In the genomic region with DNA sequence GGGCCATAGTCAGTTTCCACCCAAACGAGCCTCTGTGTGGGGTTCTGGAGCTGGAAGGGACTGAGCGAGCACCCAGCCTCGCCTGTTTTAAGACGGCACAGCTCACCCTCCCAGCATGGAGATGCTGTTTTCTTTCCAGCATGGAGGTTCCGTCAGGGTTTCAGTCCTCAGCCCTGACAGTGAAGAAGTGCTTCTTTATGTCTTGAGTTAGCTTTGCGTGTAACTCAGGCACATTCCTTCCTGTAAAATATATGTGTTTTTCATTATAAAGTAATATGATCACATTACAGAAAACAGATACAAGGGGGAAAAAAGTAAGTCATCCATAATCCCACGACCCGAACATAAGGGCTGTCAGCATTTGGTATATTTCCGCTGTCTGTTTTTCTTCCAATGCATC, we compare ENCODE assay signal across 26 cellular contexts. TPM values are rescaled to one million over a fixed set of nuclear protein-coding genes. Genes with fewer than 3 reads are reported as not detected.
DNase-seq lines count a peak whose midpoint lies in the region; ATAC-seq, FAIRE-seq and TF ChIP-seq lines count a peak whose summit lies in the region.
"Had no signal": no experiment of that assay in that cellular context is flagged by ENCODE, and none has a peak within 500 bp of the region (broad histone marks: within the 10 kb centered on the region; RNA-seq: fewer than 3 reads in every experiment).

No MANE protein-coding gene starts in this region.

- H3K4me1 Mint-ChIP-seq in natural killer cell = no peaks in the 10 kb centered on the region
- no peaks in the 10 kb centered on the region for H3K4me1 Mint-ChIP-seq in activated naive CD4-positive, alpha-beta T cell treated with anti-CD3 and anti-CD28 coated beads, Interleukin-2, amount 10 ng/mL, durations not matched to agents 7 days and 5 days

- no peak for TF ChIP-seq CTCF in AG04449 (IDR thresholded peaks at IDR 0.05; ENCODE audit: insufficient read depth, low read length, missing control alignments)
- TF ChIP-seq CTCF in K562 (IDR thresholded peaks at IDR 0.05 in 2 of 3, conservative IDR thresholded peaks at IDR 0.05 in 1 of 3; ENCODE audit: insufficient read depth in 2 of 3, low read depth in 1 of 3, low read length in 3 of 3) = no peak
- TF ChIP-seq CTCF in natural killer cell (IDR thresholded peaks at IDR 0.05) = no peak
- no peak for TF ChIP-seq CTCF in colonic mucosa (IDR thresholded peaks at IDR 0.05)

- no peaks in the 10 kb centered on the region for H3K79me2 ChIP-seq in K562 (ENCODE audit: control insufficient read depth, insufficient read depth, low read length)

- H3K27ac ChIP-seq in K562 (ENCODE audit: extremely low read depth, low read depth, low read length) (no peak overlapping the region), mesodermal cell (ENCODE audit: low read depth, low read length, severe bottlenecking) (peak overlapping the region; percentile 23), colonic mucosa (no peak overlapping the region), substantia nigra (ENCODE audit: low read depth, low read length, poor library complexity, severe bottlenecking) (no peak overlapping the region)
- H3K27ac ChIP-seq: HL-60 had no signal

- no TSS peak for BruUV-seq in K562 (replicated peaks; lab: Mats Ljungman, UMichigan)

- POLR2A ChIA-PET in AG04449 (lab: Yijun Ruan, JAX) (no interaction called here), K562 (lab: Yijun Ruan, JAX) (interaction anchor here (0.7 to 1.3 kb wide), 3 partner anchors 12 to 893 kb away, joined by 3 read pairs; no protein-coding TSS in a partner anchor)

- no peaks in the 10 kb centered on the region for H3K36me3 Mint-ChIP-seq in natural killer cell
- no peaks in the 10 kb centered on the region for H3K36me3 Mint-ChIP-seq in activated naive CD4-positive, alpha-beta T cell treated with anti-CD3 and anti-CD28 coated beads, Interleukin-2, amount 10 ng/mL, durations not matched to agents 7 days and 5 days
- H3K36me3 Mint-ChIP-seq: CD8-positive, alpha-beta T cell had no signal

- peaks cover 75 to 88% of the 10 kb centered on the region in 2 experiments for H3K27me3 ChIP-seq in K562 (ENCODE audit: control insufficient read depth in 2 of 2, insufficient read depth in 2 of 2, low read length in 2 of 2)
- no peaks in the 10 kb centered on the region for H3K27me3 ChIP-seq in neuron (ENCODE audit: insufficient read depth, low read length)
- H3K27me3 ChIP-seq in colonic mucosa = no peaks in the 10 kb centered on the region

- peak overlapping the region in 1 of 2 experiments; percentile 8; a peak in 1 of 4 replicates for H3K9ac ChIP-seq in K562 (ENCODE audit: insufficient read depth in 1 of 2, low read depth in 2 of 2, low read length in 2 of 2)
- no peak overlapping the region for H3K9ac ChIP-seq in colonic mucosa (ENCODE audit: low read depth in 2 of 2, low read length in 2 of 2)

- H3K36me3 ChIP-seq in K562 (ENCODE audit: control insufficient read depth, insufficient read depth, low read length) (no peaks in the 10 kb centered on the region), mesodermal cell (ENCODE audit: control insufficient read depth, insufficient read depth, low read length) (no peaks in the 10 kb centered on the region), neuron (ENCODE audit: insufficient read depth, low read length) (no peaks in the 10 kb centered on the region), colonic mucosa (no peaks in the 10 kb centered on the region)

- H3K4me3 Mint-ChIP-seq in natural killer cell = no peak overlapping the region
- no peak overlapping the region for H3K4me3 Mint-ChIP-seq in activated naive CD4-positive, alpha-beta T cell treated with anti-CD3 and anti-CD28 coated beads, Interleukin-2, amount 10 ng/mL, durations not matched to agents 7 days and 5 days
- H3K4me3 Mint-ChIP-seq: CD8-positive, alpha-beta T cell had no signal

- H3K9me3 ChIP-seq in K562 (replicated peaks; ENCODE audit: control insufficient read depth, insufficient read depth, low read depth, low read length) (no peaks in the 10 kb centered on the region), mesodermal cell (ENCODE audit: control insufficient read depth, low read length) (no peaks in the 10 kb centered on the region), neuron (ENCODE audit: low read length) (peaks cover 2% of the 10 kb centered on the region), colonic mucosa (no peaks in the 10 kb centered on the region)

- H2AFZ ChIP-seq in K562 (ENCODE audit: low read depth, low read length) (no peak overlapping the region), neuron (ENCODE audit: low read depth, low read length) (peak overlapping the region; percentile 40)

- no peak for TF ChIP-seq EP300 in K562 (IDR thresholded peaks at IDR 0.05; ENCODE audit: low read length)

- no peak overlapping the region for H3K4me2 ChIP-seq in K562 (ENCODE audit: insufficient read depth, low read length)

- in situ Hi-C loops in K562 (cut with MboI) = no loop called here

- DNase-seq in AG04449 (ENCODE audit: low read depth, low spot score) (no peak), K562 (ENCODE audit: extremely low read depth in 1 of 4, low spot score in 3 of 4) (no peak), natural killer cell (no peak), colonic mucosa (no peak), substantia nigra (lab: John Stamatoyannopoulos, UW) (no peak)
- DNase-seq in activated naive CD4-positive, alpha-beta T cell treated with anti-CD3 and anti-CD28 coated beads, Interleukin-2, amount 10 ng/mL, durations not matched to agents 7 days and 5 days = no peak
- DNase-seq: 8988T; AML-193; C1 segment of cervical spinal cord; CD8-positive, alpha-beta T cell; DND-41; GOT3; HCEC 1CT; KG1; NCI-H1105; NCI-H1694; NCI-H446; NCI-H526 treated with DMSO at 0.1 percent for 48 hours; Right ventricle myocardium superior had no signal

- H3K4me3 ChIP-seq in AG04449 (ENCODE audit: low read depth, low read length) = peak overlapping the region; percentile 10; the same call in 1 of the 2 replicates
- H3K4me3 ChIP-seq in K562 = no peak overlapping the region
- no peak overlapping the region for H3K4me3 ChIP-seq in mesodermal cell (ENCODE audit: extremely low read depth, insufficient read depth, low read length, poor library complexity, severe bottlenecking)
- H3K4me3 ChIP-seq in neuron (ENCODE audit: low read length) = no peak overlapping the region
- H3K4me3 ChIP-seq in colonic mucosa = no peak overlapping the region
- H3K4me3 ChIP-seq: GM12878 had no signal

- peaks cover 0 to 10% of the 10 kb centered on the region in 2 donors for H3K27me3 Mint-ChIP-seq in natural killer cell (ENCODE audit: low read depth in 2 of 2)
- H3K27me3 Mint-ChIP-seq in activated naive CD4-positive, alpha-beta T cell treated with anti-CD3 and anti-CD28 coated beads, Interleukin-2, amount 10 ng/mL, durations not matched to agents 7 days and 5 days = peaks cover 3% of the 10 kb centered on the region

- no peak for TF ChIP-seq RAD21 in K562 (CRISPR knock-in tag; conservative IDR thresholded peaks at IDR 0.05 in 1 of 2, IDR thresholded peaks at IDR 0.05 in 1 of 2)

- peak; percentile 11; the same call in 1 of the 3 replicates for ATAC-seq in K562
- no peak for ATAC-seq in natural killer cell
- ATAC-seq: CD8-positive, alpha-beta T cell; GM12878; HepG2 had no signal

- no peaks in the 10 kb centered on the region for H3K9me3 Mint-ChIP-seq in natural killer cell
- H3K9me3 Mint-ChIP-seq in activated naive CD4-positive, alpha-beta T cell treated with anti-CD3 and anti-CD28 coated beads, Interleukin-2, amount 10 ng/mL, durations not matched to agents 7 days and 5 days = peaks cover 7% of the 10 kb centered on the region
- H3K9me3 Mint-ChIP-seq: CD8-positive, alpha-beta T cell had no signal

- H4K20me1 ChIP-seq in K562 (replicated peaks; ENCODE audit: control insufficient read depth, insufficient read depth, low read length) = no peaks in the 10 kb centered on the region

- H3K4me1 ChIP-seq in K562 (replicated peaks in 1 of 2; ENCODE audit: control insufficient read depth in 2 of 2, insufficient read depth in 2 of 2, low read length in 2 of 2) = no peaks in the 10 kb centered on the region
- peaks cover 6% of the 10 kb centered on the region for H3K4me1 ChIP-seq in mesodermal cell (ENCODE audit: control insufficient read depth, insufficient read depth, low read length, poor library complexity, severe bottlenecking)
- peaks cover 18% of the 10 kb centered on the region for H3K4me1 ChIP-seq in neuron (ENCODE audit: insufficient read depth, low read length)
- no peaks in the 10 kb centered on the region for H3K4me1 ChIP-seq in colonic mucosa

- no peak overlapping the region for H3K27ac Mint-ChIP-seq in natural killer cell
- no peak overlapping the region for H3K27ac Mint-ChIP-seq in activated naive CD4-positive, alpha-beta T cell treated with anti-CD3 and anti-CD28 coated beads, Interleukin-2, amount 10 ng/mL, durations not matched to agents 7 days and 5 days
- H3K27ac Mint-ChIP-seq: CD8-positive, alpha-beta T cell had no signal

- intact Hi-C loops in K562 (cut with micrococcal nuclease) = no loop called here
- intact Hi-C loops in natural killer cell (cut with micrococcal nuclease) = no loop called here
- intact Hi-C loops in colonic mucosa (cut with DNase I) = no loop called here

- CTCF ChIA-PET in AG04449 (lab: Yijun Ruan, JAX) = interaction anchor here (0.6 to 1.1 kb wide), 2 partner anchors 20 to 150 kb away, joined by 3 to 5 read pairs; no protein-coding TSS in a partner anchor
- CTCF ChIA-PET in K562 (lab: Yijun Ruan, JAX; ENCODE audit: low intra/inter-chr PET ratio) = no interaction called here
- CTCF ChIA-PET in activated naive CD4-positive, alpha-beta T cell treated with anti-CD3 and anti-CD28 coated beads, Interleukin-2, amount 10 ng/mL, durations not matched to agents 7 days and 5 days (lab: Charles Lee) = no interaction called here

- H3K9me1 ChIP-seq in K562 (ENCODE audit: control insufficient read depth, insufficient read depth, low read length) = no peaks in the 10 kb centered on the region

- FAIRE-seq in K562 (lab: Jason Lieb, UNC) = no peak
- FAIRE-seq: GM12878, HepG2 had no signal

- no peak for TF ChIP-seq POLR2A in K562 (conservative IDR thresholded peaks at IDR 0.05)

- WGBS in K562 (ENCODE audit: insufficient coverage, low coverage, missing lambda C conversion rate) = 10% methylated on average over 9 of the region's 9 CpGs
- WGBS in mesodermal cell (ENCODE audit: insufficient coverage in 2 of 2), 2 experiments = 94 to 95% methylated on average over 7 of the region's 9 CpGs

RNA-seq across cellular contexts. Expression of a gene that starts 5.1 kb away (rescaled TPM):
- 0.79 TPM in 1 of 2 replicates, not detected in the other for total RNA-seq in K562 (2011; cell fraction: chromatin; rRNA removed; ENCODE audit: low replicate concordance)
- 0.13 TPM in 1 of 2 replicates, not detected in the other for total RNA-seq in K562 (2011; cell fraction: nucleolus; rRNA removed)
- not detected in 2 replicates for total RNA-seq in K562 (2011; cell fraction: nucleoplasm; rRNA removed)
- total RNA-seq in K562 (2014; rRNA removed) (not detected in 2 replicates), K562 (2014; rRNA removed; fragmentation: Illumina TruSeq; extraction: Trizol) (not detected in 2 replicates), K562 (2015; rRNA removed; fragmentation: Illumina TruSeq; extraction: Trizol) (not detected in 2 replicates), K562 (2021) (not detected in 2 replicates), natural killer cell (not detected), colonic mucosa (not detected)
- polyA plus RNA-seq in K562 (2011; rRNA removed) (0.05 TPM in 1 of 2 replicates, not detected in the other), K562 (2014; fragmentation: Illumina TruSeq; extraction: Trizol) (not detected in 2 replicates), K562 (2014; fragmentation: Nextera tagmentation; extraction: Ambion mirVana) (not detected), K562 (2014; rRNA removed) (not detected in 2 replicates)
- 0.04 and 0.06 TPM in 2 replicates for polyA plus RNA-seq in K562 (2011; cell fraction: cytosol; rRNA removed)
- polyA plus RNA-seq in K562 (2011; cell fraction: nucleus; rRNA removed) = 0.04 and 0.50 TPM in 2 replicates
- polyA plus RNA-seq in K562 (2012) = 0.04 and 0.08 TPM in 2 replicates
- polyA minus RNA-seq in K562 (2011; rRNA and poly(A)+ RNA removed) = not detected in 2 replicates
- polyA minus RNA-seq in K562 (2011; cell fraction: cytosol; rRNA and poly(A)+ RNA removed) = not detected in 2 replicates
- polyA minus RNA-seq in K562 (2011; cell fraction: nucleus; rRNA and poly(A)+ RNA removed) = not detected in 2 replicates
- 6.6 TPM for polyA plus RNA-seq in mesodermal cell (2013, experiment 1 of 2)
- polyA plus RNA-seq in mesodermal cell (2013, experiment 2 of 2) = 6.3 TPM
- total RNA-seq: CD8-positive, alpha-beta T cell; HT-29; Right ventricle myocardium superior had no signal

RNA-seq across cellular contexts. Expression of a gene that starts 31.4 kb away (rescaled TPM):
- total RNA-seq in K562 (2011; cell fraction: chromatin; rRNA removed; ENCODE audit: low replicate concordance) = 0.28 and 0.65 TPM in 2 replicates
- total RNA-seq in K562 (2011; cell fraction: nucleolus; rRNA removed) = not detected in 2 replicates
- 0.46 TPM in 1 of 2 replicates, not detected in the other for total RNA-seq in K562 (2011; cell fraction: nucleoplasm; rRNA removed)
- total RNA-seq in K562 (2014; rRNA removed) (0.24 TPM in 1 of 2 replicates, not detected in the other), K562 (2014; rRNA removed; fragmentation: Illumina TruSeq; extraction: Trizol) (not detected in 2 replicates), K562 (2015; rRNA removed; fragmentation: Illumina TruSeq; extraction: Trizol) (not detected in 2 replicates), K562 (2021) (0.84 and 1.2 TPM in 2 replicates), natural killer cell (not detected), colonic mucosa (1 to 10 TPM in 1 of 2 donors, under 1 TPM in 1; 0.48 to 5.2 TPM)
- polyA plus RNA-seq in K562 (2011; rRNA removed) (0.11 TPM in 1 of 2 replicates, not detected in the other), K562 (2014; fragmentation: Illumina TruSeq; extraction: Trizol) (0.09 TPM in 1 of 2 replicates, not detected in the other), K562 (2014; fragmentation: Nextera tagmentation; extraction: Ambion mirVana) (under 1 TPM in 1 of 2 experiments, not detected in 1; 0.04 TPM), K562 (2014; rRNA removed) (0.05 and 0.20 TPM in 2 replicates)
- not detected in 2 replicates for polyA plus RNA-seq in K562 (2011; cell fraction: cytosol; rRNA removed)
- 0.15 and 0.37 TPM in 2 replicates for polyA plus RNA-seq in K562 (2011; cell fraction: nucleus; rRNA removed)
- polyA plus RNA-seq in K562 (2012) = 0.18 TPM in 1 of 2 replicates, not detected in the other
- not detected in 2 replicates for polyA minus RNA-seq in K562 (2011; rRNA and poly(A)+ RNA removed)
- polyA minus RNA-seq in K562 (2011; cell fraction: cytosol; rRNA and poly(A)+ RNA removed) = not detected in 2 replicates
- polyA minus RNA-seq in K562 (2011; cell fraction: nucleus; rRNA and poly(A)+ RNA removed) = not detected in 2 replicates
- 0.26 TPM for polyA plus RNA-seq in mesodermal cell (2013, experiment 1 of 2)
- 0.61 TPM for polyA plus RNA-seq in mesodermal cell (2013, experiment 2 of 2)
- total RNA-seq: CD8-positive, alpha-beta T cell; HepG2; HT-29; Right ventricle myocardium superior; SK-MEL-5 had no signal
- polyA plus RNA-seq: HepG2 had no signal

RNA-seq across cellular contexts. Expression of a gene that starts 46.5 kb away (rescaled TPM):
- 1.00 TPM in 1 of 2 replicates, not detected in the other for total RNA-seq in K562 (2011; cell fraction: chromatin; rRNA removed; ENCODE audit: low replicate concordance)
- 0.33 and 3.7 TPM in 2 replicates for total RNA-seq in K562 (2011; cell fraction: nucleolus; rRNA removed)
- 0.31 and 0.66 TPM in 2 replicates for total RNA-seq in K562 (2011; cell fraction: nucleoplasm; rRNA removed)
- 0.16 and 0.23 TPM in 2 replicates for total RNA-seq in K562 (2014; rRNA removed)
- total RNA-seq in K562 (2014; rRNA removed; fragmentation: Illumina TruSeq; extraction: Trizol) = 0.29 and 0.91 TPM in 2 replicates
- 0.26 and 0.94 TPM in 2 replicates for total RNA-seq in K562 (2015; rRNA removed; fragmentation: Illumina TruSeq; extraction: Trizol)
- total RNA-seq in K562 (2021) = 0.18 and 0.22 TPM in 2 replicates
- polyA plus RNA-seq in K562 (2011; rRNA removed) = 0.14 and 0.50 TPM in 2 replicates
- 0.07 and 0.19 TPM in 2 replicates for polyA plus RNA-seq in K562 (2011; cell fraction: cytosol; rRNA removed)
- 0.29 and 2.2 TPM in 2 replicates for polyA plus RNA-seq in K562 (2011; cell fraction: nucleus; rRNA removed)
- polyA plus RNA-seq in K562 (2012) = 0.91 and 6.4 TPM in 2 replicates
- polyA plus RNA-seq in K562 (2014; fragmentation: Illumina TruSeq; extraction: Trizol) = 0.24 and 1.00 TPM in 2 replicates
- 1 to 10 TPM; 1.0 to 2.4 TPM for polyA plus RNA-seq in K562 (2014; fragmentation: Nextera tagmentation; extraction: Ambion mirVana)
- polyA plus RNA-seq in K562 (2014; rRNA removed) = 0.11 and 0.13 TPM in 2 replicates
- polyA minus RNA-seq in K562 (2011; rRNA and poly(A)+ RNA removed) = not detected in 2 replicates
- not detected in 2 replicates for polyA minus RNA-seq in K562 (2011; cell fraction: cytosol; rRNA and poly(A)+ RNA removed)
- not detected in 2 replicates for polyA minus RNA-seq in K562 (2011; cell fraction: nucleus; rRNA and poly(A)+ RNA removed)
- polyA plus RNA-seq in mesodermal cell (2013, experiment 1 of 2) = not detected
- polyA plus RNA-seq in mesodermal cell (2013, experiment 2 of 2) = not detected
- total RNA-seq in natural killer cell = not detected
- total RNA-seq in colonic mucosa = not detected
- total RNA-seq: CD8-positive, alpha-beta T cell; HepG2; HT-29; Right ventricle myocardium superior; SK-MEL-5 had no signal
